Comparison of ENCODE assay signal across 8 cellular contexts in genomic region chr14:50363734-50364113, GRCh38. TPM values are rescaled to one million over a fixed set of nuclear protein-coding genes. Genes with fewer than 3 reads are reported as not detected.
DNase-seq lines count a peak whose midpoint lies in the region; ATAC-seq and TF ChIP-seq lines count a peak whose summit lies in the region.

No MANE protein-coding gene starts in this region.

- H3K27me3 Mint-ChIP-seq in type B pancreatic cell, result no peaks in the 10 kb centered on the region

- H3K36me3 ChIP-seq in adipocyte (ENCODE audit: control insufficient read depth, insufficient read depth, low read length, severe bottlenecking), result no peaks in the 10 kb centered on the region
- H3K36me3 ChIP-seq in mucosa of rectum (ENCODE audit: control insufficient read depth in 2 of 2, insufficient read depth in 2 of 2, low read length in 2 of 2), result peaks cover 0 to 1% of the 10 kb centered on the region in 2 donors
- no peaks in the 10 kb centered on the region for H3K36me3 ChIP-seq in vagina

- H3K4me1 ChIP-seq in adipocyte (ENCODE audit: control insufficient read depth, insufficient read depth, low read length), result peaks cover 10% of the 10 kb centered on the region
- peaks cover 16 to 31% of the 10 kb centered on the region in 2 donors for H3K4me1 ChIP-seq in mucosa of rectum (ENCODE audit: control insufficient read depth in 2 of 2, insufficient read depth in 2 of 2, low read length in 2 of 2)
- peaks cover 24% of the 10 kb centered on the region for H3K4me1 ChIP-seq in vagina

- H3K4me3 ChIP-seq in adipocyte (ENCODE audit: low read length) (peak overlapping the region; percentile 70), mucosa of rectum (ENCODE audit: low read length in 2 of 2) (peak overlapping the region; percentile 7 to 76), vagina (peak overlapping the region; percentile 10 to 36)

- intact Hi-C loops in vagina (cut with DNase I), result no loop called here

- H3K9ac ChIP-seq in adipocyte (ENCODE audit: low read length) (peak overlapping the region; percentile 44), mucosa of rectum (ENCODE audit: low read depth in 1 of 2, low read length in 2 of 2) (peak overlapping the region; percentile 3 to 36)

- no peaks in the 10 kb centered on the region for H3K36me3 Mint-ChIP-seq in type B pancreatic cell

- H3K9me3 Mint-ChIP-seq in type B pancreatic cell, result no peaks in the 10 kb centered on the region

- no peaks in the 10 kb centered on the region for H3K4me1 Mint-ChIP-seq in type B pancreatic cell (ENCODE audit: unreplicated experiment)

- peak; percentile 87 for DNase-seq in NOMO-1 treated with DMSO at 0.1 percent for 48 hours (lab: John Stamatoyannopoulos, UW; ENCODE audit: unreplicated experiment)
- DNase-seq in adipocyte (ENCODE audit: low read depth), result no peak
- DNase-seq in vagina (ENCODE audit: extremely low spot score in 2 of 2), result no peak
- DNase-seq in type B pancreatic cell (ENCODE audit: extremely low spot score, unreplicated experiment), result no peak
- DNase-seq in NCI-H345 treated with DMSO at 0.1 percent for 48 hours (lab: John Stamatoyannopoulos, UW; ENCODE audit: unreplicated experiment), result no peak

- ATAC-seq in GM18511 (IDR thresholded peaks at IDR 0.05; ENCODE audit: unreplicated experiment), result peak; percentile 96
- ATAC-seq in HG02623 (IDR thresholded peaks at IDR 0.05; ENCODE audit: unreplicated experiment), result peak; percentile 97

- H3K27ac ChIP-seq in mucosa of rectum (ENCODE audit: low read depth in 2 of 2, low read length in 2 of 2) (peak overlapping the region; percentile 78 to 81), vagina (peak overlapping the region; percentile 26)

- no peak overlapping the region for H3K27ac Mint-ChIP-seq in type B pancreatic cell

- H3K4me3 Mint-ChIP-seq in type B pancreatic cell, result no peak overlapping the region

- H3K27me3 ChIP-seq in adipocyte (replicated peaks; ENCODE audit: control insufficient read depth, insufficient read depth, low read length), result no peaks in the 10 kb centered on the region
- H3K27me3 ChIP-seq in mucosa of rectum (ENCODE audit: control insufficient read depth in 2 of 2, insufficient read depth in 2 of 2, low read length in 2 of 2), result no peaks in the 10 kb centered on the region
- H3K27me3 ChIP-seq in vagina, result no peaks in the 10 kb centered on the region

- H3K9me3 ChIP-seq in adipocyte (ENCODE audit: control insufficient read depth, low read length), result no peaks in the 10 kb centered on the region
- no peaks in the 10 kb centered on the region for H3K9me3 ChIP-seq in mucosa of rectum (ENCODE audit: control insufficient read depth in 2 of 2, low read length in 2 of 2)
- H3K9me3 ChIP-seq in vagina, result no peaks in the 10 kb centered on the region

- no peak for TF ChIP-seq CTCF in vagina (IDR thresholded peaks at IDR 0.05)
- TF ChIP-seq CTCF in type B pancreatic cell (conservative IDR thresholded peaks at IDR 0.05), result no peak

- no peak for TF ChIP-seq POLR2A in vagina (IDR thresholded peaks at IDR 0.05)

RNA-seq across cellular contexts. Expression of gene CDKL1, which starts 33.0 kb away (rescaled TPM):
- total RNA-seq in vagina (30.7 TPM), type B pancreatic cell (ENCODE audit: low replicate concordance) (1.5 and 3.4 TPM in 2 replicates)

RNA-seq across cellular contexts. Expression of gene DMAC2L, which starts 51.6 kb away (rescaled TPM):
- total RNA-seq in vagina, result 31.4 TPM
- total RNA-seq in type B pancreatic cell (ENCODE audit: low replicate concordance), result 13.9 and 15.6 TPM in 2 replicates

RNA-seq across cellular contexts. Expression of gene L2HGDH, which starts 51.7 kb away (rescaled TPM):
- total RNA-seq in vagina (5.6 TPM), type B pancreatic cell (ENCODE audit: low replicate concordance) (10.8 and 13.3 TPM in 2 replicates)
